9 cellular contexts compared by ENCODE assay signal in genomic region chr18:3710712-3711269, GRCh38.
DNase-seq lines count a peak whose midpoint lies in the region; ATAC-seq and TF ChIP-seq lines count a peak whose summit lies in the region.
"Had no signal": no experiment of that assay in that cellular context is flagged by ENCODE, and none has a peak within 500 bp of the region (broad histone marks: within the 10 kb centered on the region; RNA-seq: fewer than 3 reads in every experiment).

No MANE protein-coding gene starts in this region.

- H3K4me1 ChIP-seq in upper lobe of left lung (peaks cover 9 to 21% (median 20%) of the 10 kb centered on the region in 4 donors), esophagus muscularis mucosa (peaks cover 0 to 8% (median 0%) of the 10 kb centered on the region in 4 donors)

- WGBS in upper lobe of left lung, 2 donors, result 14 to 17% methylated on average over 8 of the region's 8 CpGs
- WGBS in esophagus muscularis mucosa, result 43% methylated on average over 8 of the region's 8 CpGs

- ATAC-seq in upper lobe of left lung (ENCODE audit: low FRiP score in 2 of 2) (peak; percentile 84 to 87), GM19328 (IDR thresholded peaks at IDR 0.05; ENCODE audit: unreplicated experiment) (no peak), HG02852 (IDR thresholded peaks at IDR 0.05; ENCODE audit: unreplicated experiment) (no peak)

- H3K27me3 ChIP-seq in layer of hippocampus (ENCODE audit: control insufficient read depth, insufficient read depth, low read length), result no peaks in the 10 kb centered on the region
- no peaks in the 10 kb centered on the region for H3K27me3 ChIP-seq in upper lobe of left lung
- H3K27me3 ChIP-seq in esophagus muscularis mucosa, result no peaks in the 10 kb centered on the region

- H3K9me3 ChIP-seq in upper lobe of left lung, result no peaks in the 10 kb centered on the region
- H3K9me3 ChIP-seq in esophagus muscularis mucosa, result no peaks in the 10 kb centered on the region

- DNase-seq in NCI-H1092 treated with DMSO at 0.1 percent for 48 hours (lab: John Stamatoyannopoulos, UW), result peak; percentile 16
- DNase-seq in NCI-H1092 (lab: John Stamatoyannopoulos, UW), result no peak
- DNase-seq in amniotic epithelial cell (ENCODE audit: low read depth), result peak; percentile 44
- DNase-seq in upper lobe of left lung, result peak in 1 of 2 donors; percentile 72
- no peak for DNase-seq in esophagus muscularis mucosa (ENCODE audit: extremely low spot score)
- DNase-seq: stimulated activated naive CD4-positive, alpha-beta T cell had no signal

- intact Hi-C loops in esophagus muscularis mucosa (cut with DNase I), result no loop called here

- TF ChIP-seq POLR2A in upper lobe of left lung (IDR thresholded peaks at IDR 0.05) (peak in 1 of 4 donors; percentile 31), esophagus muscularis mucosa (IDR thresholded peaks at IDR 0.05; ENCODE audit: low read depth) (no peak)

- H3K36me3 ChIP-seq in upper lobe of left lung (no peaks in the 10 kb centered on the region), esophagus muscularis mucosa (no peaks in the 10 kb centered on the region)

- TF ChIP-seq EP300 in upper lobe of left lung (IDR thresholded peaks at IDR 0.05) (no peak), esophagus muscularis mucosa (IDR thresholded peaks at IDR 0.05) (no peak)

- TF ChIP-seq CTCF in upper lobe of left lung (IDR thresholded peaks at IDR 0.05) (no peak), esophagus muscularis mucosa (IDR thresholded peaks at IDR 0.05) (no peak)

- H3K4me3 ChIP-seq in upper lobe of left lung (no peak overlapping the region), esophagus muscularis mucosa (no peak overlapping the region)

- peak overlapping the region; percentile 75 for H3K27ac ChIP-seq in layer of hippocampus (ENCODE audit: low read depth, low read length)
- H3K27ac ChIP-seq in upper lobe of left lung, result peak overlapping the region; percentile 9 to 72 (median 30)
- no peak overlapping the region for H3K27ac ChIP-seq in esophagus muscularis mucosa (replicated peaks in 1 of 4)

Comparison
In these comparisons a context has a peak if more than half of its experiments do, and no peak if none do; other contexts are left out.
1. DNase-seq: peak in NCI-H1092 treated with DMSO at 0.1 percent for 48 hours (single experiment) and amniotic epithelial cell (single experiment); none in NCI-H1092 (single experiment) and esophagus muscularis mucosa (single experiment).
2. H3K27ac ChIP-seq: peak in layer of hippocampus (single experiment) and upper lobe of left lung (4 of 4); none in esophagus muscularis mucosa (0 of 4).
3. ATAC-seq: peak in upper lobe of left lung (2 of 2); none in GM19328 (single experiment) and HG02852 (single experiment).